1 cellular context compared by ENCODE assay signal in genomic region chr14:104795781-104796681, GRCh38.
A peak's percentile ranks its signal among the peaks of the same experiment; 100 is the strongest.
TF ChIP-seq lines count a peak whose summit lies in the region.

No MANE protein-coding gene starts in this region.

TF ChIP-seq in HepG2, 621 proteins besides CTCF, POLR2A, EP300 and RAD21 (continued from another document and continues in another):
- TF ChIP-seq PRDM15 (CRISPR knock-in tag; IDR thresholded peaks at IDR 0.05) = no peak
- no peak for TF ChIP-seq CCDC6 (CRISPR knock-in tag; IDR thresholded peaks at IDR 0.05)
- no peak for TF ChIP-seq CENPBD1 (CRISPR knock-in tag; IDR thresholded peaks at IDR 0.05; ENCODE audit: borderline replicate concordance, low read depth)
- no peak for TF ChIP-seq CERS6 (CRISPR knock-in tag; IDR thresholded peaks at IDR 0.05)
- peak; percentile 59 for TF ChIP-seq ZNF350 (CRISPR knock-in tag; IDR thresholded peaks at IDR 0.05; ENCODE audit: borderline replicate concordance, low read depth)
- TF ChIP-seq ZGPAT (CRISPR knock-in tag; IDR thresholded peaks at IDR 0.05) = 0 out of 2 replicates have a peak, but pooled peaks have one; percentile 29
- TF ChIP-seq SMAD9 (CRISPR knock-in tag; IDR thresholded peaks at IDR 0.05) = no peak
- no peak for TF ChIP-seq CCAR2 (optimal IDR thresholded peaks at IDR 0.05; ENCODE audit: low read depth, low read length)
- no peak for TF ChIP-seq ZBTB4 (CRISPR knock-in tag; IDR thresholded peaks at IDR 0.05; ENCODE audit: borderline replicate concordance)
- no peak for TF ChIP-seq NFIC (IDR thresholded peaks at IDR 0.05; ENCODE audit: low read length)
- 0 out of 2 replicates have a peak, but pooled peaks have one; percentile 50 for TF ChIP-seq PCBP1 (IDR thresholded peaks at IDR 0.05; ENCODE audit: borderline replicate concordance, low read depth, low read length)
- TF ChIP-seq PAXIP1 (CRISPR knock-in tag; conservative IDR thresholded peaks at IDR 0.05) = peak; percentile 63
- 0 out of 2 replicates have a peak, but pooled peaks have one; percentile 27 for TF ChIP-seq MYPOP (CRISPR knock-in tag; IDR thresholded peaks at IDR 0.05)
- TF ChIP-seq SETDB1 (CRISPR knock-in tag; IDR thresholded peaks at IDR 0.05; ENCODE audit: borderline replicate concordance) = no peak
- no peak for TF ChIP-seq MAF1 (CRISPR knock-in tag; IDR thresholded peaks at IDR 0.05; ENCODE audit: borderline replicate concordance)
- no peak for TF ChIP-seq ZSCAN29 (CRISPR knock-in tag; conservative IDR thresholded peaks at IDR 0.05)
- TF ChIP-seq ZBTB20 (CRISPR knock-in tag; IDR thresholded peaks at IDR 0.05; ENCODE audit: borderline replicate concordance, low read depth) = no peak; the same call in 1 of the 2 replicates
- TF ChIP-seq ZNF121 (CRISPR knock-in tag; IDR thresholded peaks at IDR 0.05) = no peak
- no peak for TF ChIP-seq ZNF773 (CRISPR knock-in tag; IDR thresholded peaks at IDR 0.05; ENCODE audit: borderline replicate concordance)
- no peak for TF ChIP-seq KAT7 (CRISPR knock-in tag; IDR thresholded peaks at IDR 0.05; ENCODE audit: borderline replicate concordance)
- peak; percentile 41; the same call in 1 of the 2 replicates for TF ChIP-seq SP4 (CRISPR knock-in tag; IDR thresholded peaks at IDR 0.05)
- TF ChIP-seq POLR2AphosphoS5 (IDR thresholded peaks at IDR 0.05; ENCODE audit: low read depth, low read length) = peak; percentile 26; the same call in 1 of the 2 replicates
- TF ChIP-seq ZNF253 (CRISPR knock-in tag; IDR thresholded peaks at IDR 0.05; ENCODE audit: borderline replicate concordance) = no peak
- no peak for TF ChIP-seq GATA4 (IDR thresholded peaks at IDR 0.05; ENCODE audit: borderline replicate concordance, low read depth)
- TF ChIP-seq ZNF777 (CRISPR knock-in tag; IDR thresholded peaks at IDR 0.05) = peak; percentile 30; the same call in 1 of the 2 replicates
- peak; percentile 38; the same call in 1 of the 2 replicates for TF ChIP-seq TERF1 (CRISPR knock-in tag; IDR thresholded peaks at IDR 0.05)
- TF ChIP-seq HNRNPLL (IDR thresholded peaks at IDR 0.05; ENCODE audit: low read depth, low read length, poor library complexity, severe bottlenecking) = peak; percentile 25
- no peak for TF ChIP-seq ZNF230 (CRISPR knock-in tag; IDR thresholded peaks at IDR 0.05)
- no peak for TF ChIP-seq ZNF337 (CRISPR knock-in tag; IDR thresholded peaks at IDR 0.05; ENCODE audit: borderline replicate concordance, low read depth)
- TF ChIP-seq ZNF543 (CRISPR knock-in tag; IDR thresholded peaks at IDR 0.05) = no peak
- no peak for TF ChIP-seq THYN1 (CRISPR knock-in tag; IDR thresholded peaks at IDR 0.05; ENCODE audit: borderline replicate concordance, low read depth)
- no peak for TF ChIP-seq ZNF17 (CRISPR knock-in tag; IDR thresholded peaks at IDR 0.05)
- TF ChIP-seq SAP130 (CRISPR knock-in tag; IDR thresholded peaks at IDR 0.05; ENCODE audit: low read depth) = peak; percentile 74
- no peak for TF ChIP-seq ZNF639 (CRISPR knock-in tag; conservative IDR thresholded peaks at IDR 0.05)
- TF ChIP-seq MTF2 (CRISPR knock-in tag; IDR thresholded peaks at IDR 0.05; ENCODE audit: borderline replicate concordance) = no peak
